ENCODE assay signal across 8 cellular contexts in genomic region chr5:137753986-137754235, GRCh38. TPM values are rescaled to one million over a fixed set of nuclear protein-coding genes. Genes with fewer than 3 reads are reported as not detected.
DNase-seq lines count a peak whose midpoint lies in the region; ATAC-seq, FAIRE-seq and TF ChIP-seq lines count a peak whose summit lies in the region.

No MANE protein-coding gene starts in this region.

- peak overlapping the region; percentile 97 for H3K4me3 Mint-ChIP-seq in mesothelial cell of epicardium

- CTCF ChIA-PET in BJ (lab: Yijun Ruan, JAX), result interaction anchor here (0.6 to 2.3 kb wide), 7 partner anchors 11 to 247 kb away, joined by 3 to 16 read pairs (median 3); no protein-coding TSS in a partner anchor

- peaks cover 24% of the 10 kb centered on the region for H3K4me1 Mint-ChIP-seq in mesothelial cell of epicardium

- peaks cover 10% of the 10 kb centered on the region for H3K27me3 Mint-ChIP-seq in mesothelial cell of epicardium (ENCODE audit: low read depth)

- FAIRE-seq in bronchial epithelial cell (lab: Jason Lieb, UNC), result no peak

- no peaks in the 10 kb centered on the region for H3K9me3 Mint-ChIP-seq in mesothelial cell of epicardium

- H3K27me3 ChIP-seq in BJ (ENCODE audit: control insufficient read depth, insufficient read depth, low read length) (no peaks in the 10 kb centered on the region), bronchial epithelial cell (ENCODE audit: control insufficient read depth, insufficient read depth, low read length) (no peaks in the 10 kb centered on the region)

- H3K4me3 ChIP-seq in BJ (ENCODE audit: low read depth, low read length) (peak overlapping the region; percentile 71), bronchial epithelial cell (ENCODE audit: low read depth, low read length) (peak overlapping the region; percentile 98)

- H3K27ac Mint-ChIP-seq in mesothelial cell of epicardium, result peak overlapping the region; percentile 100

- POLR2A ChIA-PET in BJ (lab: Charles Lee), result no interaction called here

- peaks cover 4% of the 10 kb centered on the region for H3K36me3 Mint-ChIP-seq in mesothelial cell of epicardium

- DNase-seq in BJ (ENCODE audit: low read depth) (no peak), bronchial epithelial cell (ENCODE audit: low read depth) (no peak), mesothelial cell of epicardium (ENCODE audit: low spot score in 2 of 2, unreplicated experiment in 2 of 2) (no peak), NCI-H1048 (lab: John Stamatoyannopoulos, UW) (no peak), NCI-H2029 treated with DMSO at 0.1 percent for 48 hours (lab: John Stamatoyannopoulos, UW) (no peak)
- no peak for DNase-seq in stimulated activated naive CD4-positive, alpha-beta T cell treated with Interleukin-2 at 50 U/mL for 16 hours (lab: John Stamatoyannopoulos, UW)

- H3K36me3 ChIP-seq in BJ (ENCODE audit: control insufficient read depth, insufficient read depth, low read length), result no peaks in the 10 kb centered on the region; the same call in 1 of the 2 replicates
- H3K36me3 ChIP-seq in bronchial epithelial cell (ENCODE audit: control insufficient read depth, insufficient read depth, low read length), result peaks cover 2% of the 10 kb centered on the region

- TF ChIP-seq CTCF in BJ (IDR thresholded peaks at IDR 0.05; ENCODE audit: insufficient read depth, low read depth, low read length) (no peak), bronchial epithelial cell (IDR thresholded peaks at IDR 0.05; ENCODE audit: insufficient read depth, low read length, severe bottlenecking) (no peak), mesothelial cell of epicardium (IDR thresholded peaks at IDR 0.05; ENCODE audit: unreplicated experiment) (no peak)

- ATAC-seq in GM19467 (IDR thresholded peaks at IDR 0.05; ENCODE audit: unreplicated experiment), result peak; percentile 7
- peak; percentile 11 for ATAC-seq in HG03575 (IDR thresholded peaks at IDR 0.05; ENCODE audit: extremely low read depth, insufficient number of reproducible peaks, low FRiP score, unreplicated experiment)

RNA-seq across cellular contexts. Expression of gene HNRNPA0, which starts 0.3 kb away (rescaled TPM):
- polyA plus RNA-seq in BJ (2011; rRNA removed), result 10.2 and 10.3 TPM in 2 replicates
- 5.2 and 5.4 TPM in 2 replicates for polyA minus RNA-seq in BJ (2011; rRNA and poly(A)+ RNA removed)
- 18.3 and 22.1 TPM in 2 replicates for total RNA-seq in bronchial epithelial cell
- total RNA-seq in mesothelial cell of epicardium, result 68.6 to 71.1 TPM (median 71.0 TPM) in 3 replicates

RNA-seq across cellular contexts. Expression of gene KLHL3, which starts 18.0 kb away (rescaled TPM):
- polyA plus RNA-seq in BJ (2011; rRNA removed), result 1.1 and 1.3 TPM in 2 replicates
- polyA minus RNA-seq in BJ (2011; rRNA and poly(A)+ RNA removed), result 6.2 and 10.0 TPM in 2 replicates
- total RNA-seq in bronchial epithelial cell (0.53 and 0.90 TPM in 2 replicates), mesothelial cell of epicardium (12.7 to 16.5 TPM (median 13.1 TPM) in 3 replicates)
